In genomic region chr1:171267391-171267790, GRCh38 we compare ENCODE assay signal across 1 cellular context.
TF ChIP-seq lines count a peak whose summit lies in the region.

No MANE protein-coding gene starts in this region.

TF ChIP-seq in H1, 55 proteins besides CTCF, POLR2A, EP300 and RAD21:
- TF ChIP-seq SIX5 (IDR thresholded peaks at IDR 0.05; ENCODE audit: low read depth, low read length) (no peak), ATF2 (IDR thresholded peaks at IDR 0.05; ENCODE audit: low read length) (no peak), NANOG (IDR thresholded peaks at IDR 0.05; ENCODE audit: insufficient read depth, low read depth, low read length, poor library complexity, severe bottlenecking) (no peak), NRF1 (IDR thresholded peaks at IDR 0.05; ENCODE audit: low read depth, low read length) (no peak), RNF2 (IDR thresholded peaks at IDR 0.05; ENCODE audit: borderline replicate concordance, low read depth, low read length, missing control alignments, poor library complexity, severe bottlenecking) (no peak), RBBP5 (IDR thresholded peaks at IDR 0.05; ENCODE audit: borderline replicate concordance, low read depth, low read length) (no peak), MAFK (IDR thresholded peaks at IDR 0.05; ENCODE audit: low read depth, low read length) (no peak), TAF1 (IDR thresholded peaks at IDR 0.05; ENCODE audit: low read depth, low read length) (no peak), ATF3 (IDR thresholded peaks at IDR 0.05; ENCODE audit: insufficient read depth, low read depth, low read length) (no peak), CBX5 (IDR thresholded peaks at IDR 0.05; ENCODE audit: low read depth, low read length) (no peak), SP1 (IDR thresholded peaks at IDR 0.05; ENCODE audit: low read depth, low read length) (no peak), CREB1 (IDR thresholded peaks at IDR 0.05) (no peak), EZH2 (IDR thresholded peaks at IDR 0.05; ENCODE audit: low read depth, low read length, severe bottlenecking) (no peak), ZNF274 (IDR thresholded peaks at IDR 0.05; ENCODE audit: borderline replicate concordance, extremely low read depth, low read length) (no peak), BACH1 (IDR thresholded peaks at IDR 0.05; ENCODE audit: low read length) (no peak), USF2 (IDR thresholded peaks at IDR 0.05; ENCODE audit: low read length) (no peak), SAP30 (IDR thresholded peaks at IDR 0.05; ENCODE audit: insufficient read depth, insufficient replicate concordance, low read length) (no peak), TAF7 (optimal IDR thresholded peaks at IDR 0.05; ENCODE audit: borderline replicate concordance, low read depth, low read length) (no peak), KDM5A (IDR thresholded peaks at IDR 0.05; ENCODE audit: low read length) (no peak)
